In genomic region chr22:37425800-37426531, GRCh38 we compare ENCODE assay signal across 11 cellular contexts. TPM values are rescaled to one million over a fixed set of nuclear protein-coding genes. Genes with fewer than 3 reads are reported as not detected.
DNase-seq lines count a peak whose midpoint lies in the region; ATAC-seq and TF ChIP-seq lines count a peak whose summit lies in the region.
"Had no signal": no experiment of that assay in that cellular context is flagged by ENCODE, and none has a peak within 500 bp of the region (broad histone marks: within the 10 kb centered on the region; RNA-seq: fewer than 3 reads in every experiment).

No MANE protein-coding gene starts in this region.

- H3K79me2 ChIP-seq in MM.1S (ENCODE audit: low read length) = no peaks in the 10 kb centered on the region

- H4K20me1 ChIP-seq in MM.1S (ENCODE audit: insufficient read depth, low read length) = no peaks in the 10 kb centered on the region

- peaks cover 22% of the 10 kb centered on the region for H3K4me1 Mint-ChIP-seq in CD8-positive, alpha-beta T cell (ENCODE audit: low read depth)
- peaks cover 19% of the 10 kb centered on the region for H3K4me1 Mint-ChIP-seq in central memory CD8-positive, alpha-beta T cell

- no peaks in the 10 kb centered on the region for H3K9me2 ChIP-seq in MM.1S (replicated peaks; ENCODE audit: insufficient read depth, low read length)

- H2AFZ ChIP-seq in MM.1S (ENCODE audit: low read length) = no peak overlapping the region

- no peak for ATAC-seq in CD8-positive, alpha-beta T cell
- no peak for ATAC-seq in central memory CD8-positive, alpha-beta T cell (replicated peaks; ENCODE audit: extremely low read depth, poor library complexity, severe bottlenecking)

- H3K36me3 Mint-ChIP-seq in CD8-positive, alpha-beta T cell = no peaks in the 10 kb centered on the region
- peaks cover 3% of the 10 kb centered on the region for H3K36me3 Mint-ChIP-seq in central memory CD8-positive, alpha-beta T cell (ENCODE audit: insufficient read depth)
- H3K36me3 Mint-ChIP-seq: natural killer cell treated with Interleukin-12 subunit alpha and Interleukin-12 subunit beta and Interleukin-15 and Interleukin-18, amount 100 ng/mL, for 72 hours had no signal

- no peaks in the 10 kb centered on the region for H3K36me3 ChIP-seq in CD8-positive, alpha-beta T cell (ENCODE audit: insufficient read depth, low read length)
- no peaks in the 10 kb centered on the region for H3K36me3 ChIP-seq in MM.1S (replicated peaks; ENCODE audit: insufficient read depth, low read length)
- H3K36me3 ChIP-seq: HAP-1 had no signal

- CTCF ChIA-PET in CD8-positive, alpha-beta T cell (lab: Charles Lee) = interaction anchor here (1.1 kb wide), 1 partner anchor 109 kb away, joined by 3 read pairs; no protein-coding TSS in a partner anchor

- no peaks in the 10 kb centered on the region for H3K9me3 Mint-ChIP-seq in CD8-positive, alpha-beta T cell
- no peaks in the 10 kb centered on the region for H3K9me3 Mint-ChIP-seq in central memory CD8-positive, alpha-beta T cell
- H3K9me3 Mint-ChIP-seq: dendritic cell treated with granulocyte-macrophage colony-stimulating factor and Interleukin-4, amounts not matched to agents 40 ng/mL and 50 ng/mL, for 4 days; natural killer cell treated with Interleukin-12 subunit alpha and Interleukin-12 subunit beta and Interleukin-15 and Interleukin-18, amount 100 ng/mL, for 72 hours had no signal

- TF ChIP-seq CTCF in CD8-positive, alpha-beta T cell (IDR thresholded peaks at IDR 0.05) = no peak
- TF ChIP-seq CTCF in MM.1S (IDR thresholded peaks at IDR 0.05; ENCODE audit: low read length) = no peak

- H3K4me3 ChIP-seq in CD8-positive, alpha-beta T cell (ENCODE audit: low read depth, low read length) = no peak overlapping the region
- no peak overlapping the region for H3K4me3 ChIP-seq in MM.1S (ENCODE audit: low read length)

- peak overlapping the region; percentile 43 for H3K4me3 Mint-ChIP-seq in CD8-positive, alpha-beta T cell
- peak overlapping the region; percentile 67 for H3K4me3 Mint-ChIP-seq in central memory CD8-positive, alpha-beta T cell
- H3K4me3 Mint-ChIP-seq: natural killer cell treated with Interleukin-12 subunit alpha and Interleukin-12 subunit beta and Interleukin-15 and Interleukin-18, amount 100 ng/mL, for 72 hours had no signal

- peaks cover 47% of the 10 kb centered on the region for H3K27me3 Mint-ChIP-seq in CD8-positive, alpha-beta T cell (ENCODE audit: low read depth)
- H3K27me3 Mint-ChIP-seq in central memory CD8-positive, alpha-beta T cell = peaks cover 66% of the 10 kb centered on the region

- no peak for DNase-seq in CD8-positive, alpha-beta T cell
- DNase-seq in MM.1S = peak; percentile 41
- no peak for DNase-seq in central memory CD8-positive, alpha-beta T cell (ENCODE audit: low spot score in 2 of 2)
- DNase-seq in myocyte (ENCODE audit: low read depth) = peak; percentile 75
- no peak for DNase-seq in SW 1271 (lab: John Stamatoyannopoulos, UW)
- DNase-seq in hippocampal formation (lab: John Stamatoyannopoulos, UW) = no peak
- DNase-seq in stimulated activated naive CD4-positive, alpha-beta T cell (lab: John Stamatoyannopoulos, UW) = no peak
- no peak for DNase-seq in mucosa of gallbladder (ENCODE audit: low spot score)

- H3K27me3 ChIP-seq in CD8-positive, alpha-beta T cell (ENCODE audit: insufficient read depth, low read length) = peaks cover 17% of the 10 kb centered on the region
- peaks cover 96% of the 10 kb centered on the region for H3K27me3 ChIP-seq in MM.1S (replicated peaks; ENCODE audit: insufficient read depth, low read length)

- peaks cover 17% of the 10 kb centered on the region for H3K4me1 ChIP-seq in CD8-positive, alpha-beta T cell (ENCODE audit: insufficient read depth, low read length)
- H3K4me1 ChIP-seq in MM.1S (ENCODE audit: low read length) = no peaks in the 10 kb centered on the region

- POLR2A ChIA-PET in CD8-positive, alpha-beta T cell (lab: Charles Lee) = no interaction called here

- H3K9ac ChIP-seq in MM.1S (ENCODE audit: low read length) = no peak overlapping the region

- no peaks in the 10 kb centered on the region for H3K9me3 ChIP-seq in CD8-positive, alpha-beta T cell (ENCODE audit: low read length)
- H3K9me3 ChIP-seq in MM.1S (replicated peaks; ENCODE audit: insufficient read depth, low read length) = no peaks in the 10 kb centered on the region
- H3K9me3 ChIP-seq: HAP-1 had no signal

- no peak overlapping the region for H3K27ac Mint-ChIP-seq in CD8-positive, alpha-beta T cell
- H3K27ac Mint-ChIP-seq in central memory CD8-positive, alpha-beta T cell (ENCODE audit: low read depth) = no peak overlapping the region
- H3K27ac Mint-ChIP-seq: dendritic cell treated with granulocyte-macrophage colony-stimulating factor and Interleukin-4, amounts not matched to agents 40 ng/mL and 50 ng/mL, for 4 days; natural killer cell treated with Interleukin-12 subunit alpha and Interleukin-12 subunit beta and Interleukin-15 and Interleukin-18, amount 100 ng/mL, for 72 hours had no signal

- no peaks in the 10 kb centered on the region for H3F3A ChIP-seq in MM.1S (ENCODE audit: insufficient read depth, low read length)

- no peak overlapping the region for H3K4me2 ChIP-seq in MM.1S (ENCODE audit: low read depth, low read length)

- intact Hi-C loops in CD8-positive, alpha-beta T cell (cut with DNase I, micrococcal nuclease) = no loop called here

- no peak overlapping the region for H3K27ac ChIP-seq in CD8-positive, alpha-beta T cell (ENCODE audit: low read depth, low read length)
- H3K27ac ChIP-seq in MM.1S (ENCODE audit: low read length) = no peak overlapping the region

RNA-seq across cellular contexts. Expression of gene ELFN2, which starts 1.3 kb away (rescaled TPM):
- total RNA-seq in CD8-positive, alpha-beta T cell = not detected
- total RNA-seq in myocyte (0.05 and 0.21 TPM in 2 replicates), mucosa of gallbladder (31.2 TPM)
- 0.09 TPM for polyA plus RNA-seq in myocyte (2012)

Comparison
In these comparisons a context has a peak if more than half of its experiments do, and no peak if none do; other contexts are left out.
1. DNase-seq: peak in MM.1S (single experiment) and myocyte (single experiment); none in CD8-positive, alpha-beta T cell (0 of 7), central memory CD8-positive, alpha-beta T cell (0 of 2), SW 1271 (0 of 2), hippocampal formation (0 of 2), stimulated activated naive CD4-positive, alpha-beta T cell (0 of 6) and mucosa of gallbladder (single experiment).
2. RNA of gene ELFN2, which starts 1.3 kb away (total RNA-seq): 31.2 TPM in mucosa of gallbladder (single experiment); not detected in CD8-positive, alpha-beta T cell and 0.05 to 0.21 TPM in myocyte; every median in the first group is over 10 times any median in the second.